Comparison of ENCODE assay signal across 28 cellular contexts in genomic region chr10:47450442-47450841, GRCh38. TPM values are rescaled to one million over a fixed set of nuclear protein-coding genes. Genes with fewer than 3 reads are reported as not detected.
"Had no signal": no experiment of that assay in that cellular context is flagged by ENCODE, and none has a peak within 500 bp of the region (broad histone marks: within the 10 kb centered on the region; RNA-seq: fewer than 3 reads in every experiment).

No MANE protein-coding gene starts in this region.

- H3K4me3 ChIP-seq: MG63 had no signal

- H3K27ac Mint-ChIP-seq: activated B cell treated with CpG ODN at 0.5 μM for 24 hours; activated CD4-positive, alpha-beta T cell treated with anti-CD3 and anti-CD28 coated beads, Interleukin-2, amount 10 ng/mL, durations not matched to agents 24 days and 14 days; activated naive CD4-positive, alpha-beta T cell treated with anti-CD3 and anti-CD28 coated beads for 36 hours; activated naive CD8-positive, alpha-beta T cell; activated T-helper 17 cell treated with anti-CD3 and anti-CD28 coated beads, Interleukin-2, amount 50 U/mL, for 72 hours; brain; T-helper 17 cell had no signal

- H3K36me3 Mint-ChIP-seq: brain had no signal

- DNase-seq: activated B cell treated with CpG ODN at 0.5 μM for 24 hours; activated CD4-positive, alpha-beta T cell treated with anti-CD3 and anti-CD28 coated beads for 1 hour; activated CD4-positive, alpha-beta T cell treated with anti-CD3 and anti-CD28 coated beads, Interleukin-2, amount 10 ng/mL, durations not matched to agents 24 days and 14 days; activated CD4-positive, alpha-beta T cell treated with anti-CD3 and anti-CD28 coated beads, Interleukin-2, amount 50 U/mL, for 48 hours; activated gamma-delta T cell; activated naive CD4-positive, alpha-beta T cell treated with anti-CD3 and anti-CD28 coated beads for 36 hours; activated T-cell treated with anti-CD3 and anti-CD28 coated beads for 4 hours; activated T-cell treated with anti-CD3 and anti-CD28 coated beads, Interleukin-2, amount 50 U/mL, for 48 hours; MG63; MV-4-11; NCI-H1092 treated with DMSO at 0.1 percent for 48 hours; NCI-H1417 treated with DMSO at 0.1 percent for 48 hours; NCI-H1694 treated with DMSO at 0.1 percent for 48 hours; NCI-H2081 treated with DMSO at 0.1 percent for 48 hours; NCI-H2227 treated with DMSO at 0.1 percent for 48 hours; NCI-H446 treated with DMSO at 0.1 percent for 48 hours; NCI-H524 treated with DMSO at 0.1 percent for 48 hours; NCI-H748 treated with DMSO at 0.1 percent for 48 hours; SIG-M5; T-helper 17 cell; T-helper 9 cell had no signal

- H3K27me3 Mint-ChIP-seq: activated naive CD8-positive, alpha-beta T cell had no signal

- H3K4me1 Mint-ChIP-seq: activated T-helper 17 cell treated with anti-CD3 and anti-CD28 coated beads, Interleukin-2, amount 50 U/mL, for 72 hours had no signal

- H3K27me3 ChIP-seq: MG63 had no signal

- H3K36me3 ChIP-seq: MG63 had no signal

- H3K4me3 Mint-ChIP-seq: activated B cell treated with CpG ODN at 0.5 μM for 24 hours; activated CD4-positive, alpha-beta T cell treated with anti-CD3 and anti-CD28 coated beads, Interleukin-2, amount 10 ng/mL, durations not matched to agents 24 days and 14 days; activated naive CD4-positive, alpha-beta T cell treated with anti-CD3 and anti-CD28 coated beads for 36 hours; activated naive CD8-positive, alpha-beta T cell; activated T-helper 17 cell treated with anti-CD3 and anti-CD28 coated beads, Interleukin-2, amount 50 U/mL, for 72 hours; brain; T-helper 17 cell had no signal

RNA-seq across cellular contexts. Expression of gene ANXA8, which starts 33.5 kb away (rescaled TPM):
- total RNA-seq: activated B cell treated with CpG ODN at 0.5 μM for 24 hours; activated CD4-positive, alpha-beta T cell treated with anti-CD3 and anti-CD28 coated beads, Interleukin-2, amount 10 ng/mL, durations not matched to agents 24 days and 14 days; activated CD8-positive, alpha-beta memory T cell treated with anti-CD3 and anti-CD28 coated beads for 36 hours; activated naive CD4-positive, alpha-beta T cell treated with anti-CD3 and anti-CD28 coated beads for 36 hours; activated T-helper 17 cell treated with anti-CD3 and anti-CD28 coated beads, Interleukin-2, amount 50 U/mL, for 72 hours; OCI-LY7; T-helper 17 cell had no signal

RNA-seq across cellular contexts. Expression of gene FAM25G, which starts 41.1 kb away (rescaled TPM):
- total RNA-seq: activated CD4-positive, alpha-beta T cell treated with anti-CD3 and anti-CD28 coated beads, Interleukin-2, amount 10 ng/mL, durations not matched to agents 24 days and 14 days; activated CD8-positive, alpha-beta memory T cell treated with anti-CD3 and anti-CD28 coated beads for 36 hours; activated naive CD4-positive, alpha-beta T cell treated with anti-CD3 and anti-CD28 coated beads for 36 hours; activated T-helper 17 cell treated with anti-CD3 and anti-CD28 coated beads, Interleukin-2, amount 50 U/mL, for 72 hours; astrocyte; OCI-LY7; RPMI7951; T-helper 17 cell had no signal
